Comparison of ENCODE assay signal across 8 cellular contexts in the genomic region with DNA sequence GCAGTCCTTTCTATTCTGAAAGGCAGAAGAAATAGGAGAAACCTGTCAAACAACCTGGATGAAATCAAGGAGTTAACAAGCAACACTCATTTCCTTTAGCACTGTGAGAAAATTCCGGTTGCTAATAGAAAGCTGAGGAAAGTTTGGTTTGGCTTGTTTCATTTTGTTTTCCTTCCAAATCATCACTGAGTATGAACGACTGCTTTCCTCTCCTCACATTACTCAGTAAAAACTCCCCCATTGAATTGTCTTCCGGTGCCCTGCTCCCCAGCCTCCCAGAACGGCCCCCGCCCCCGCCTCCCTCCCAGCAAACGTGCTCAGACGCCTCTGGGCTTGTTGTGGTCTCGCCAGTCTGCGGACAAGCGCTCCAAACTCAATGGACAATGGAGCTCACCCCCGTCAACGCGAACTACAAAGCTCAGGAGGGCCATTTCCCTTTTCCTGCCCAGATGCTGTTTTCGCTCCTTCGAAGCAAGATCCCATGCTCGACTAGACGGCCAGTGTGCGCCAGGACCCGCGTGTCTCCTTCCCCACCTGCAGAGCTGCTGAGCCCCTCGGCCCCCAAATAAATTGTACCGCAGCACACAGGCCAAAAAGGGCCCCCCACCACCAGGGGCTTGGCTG. TPM values are rescaled to one million over a fixed set of nuclear protein-coding genes. Genes with fewer than 3 reads are reported as not detected.
DNase-seq lines count a peak whose midpoint lies in the region; ATAC-seq and TF ChIP-seq lines count a peak whose summit lies in the region.

No MANE protein-coding gene starts in this region.

- H3K4me1 Mint-ChIP-seq in activated naive CD8-positive, alpha-beta T cell treated with anti-CD3 and anti-CD28 coated beads, Interleukin-2, amount 10 ng/mL, durations not matched to agents 7 days and 5 days = peaks cover 34% of the 10 kb centered on the region
- peaks cover 23% of the 10 kb centered on the region for H3K4me1 Mint-ChIP-seq in glutamatergic neuron (ENCODE audit: low read depth, unreplicated experiment)

- ATAC-seq in GM21526 (IDR thresholded peaks at IDR 0.05; ENCODE audit: low FRiP score, unreplicated experiment) (peak; percentile 38), IMR-90 (ENCODE audit: low read depth) (peak; percentile 49), SK-N-SH treated with all-trans-retinoic acid at 6 μM for 48 hours (peak; percentile 70)
- peak; percentile 49 for ATAC-seq in activated naive CD8-positive, alpha-beta T cell treated with anti-CD3 and anti-CD28 coated beads, Interleukin-2, amount 10 ng/mL, durations not matched to agents 7 days and 5 days (ENCODE audit: low read depth)

- dilution Hi-C loops in IMR-90 (cut with HindIII; ENCODE audit: low sequenced_read_pairs, unreplicated experiment) = no loop called here

- peak overlapping the region; percentile 93 for H3K14ac ChIP-seq in IMR-90 (replicated peaks; ENCODE audit: low read depth, low read length)

- H3K9me1 ChIP-seq in IMR-90 (ENCODE audit: insufficient read depth, low read length) = peaks cover 10% of the 10 kb centered on the region

- H2AK9ac ChIP-seq in IMR-90 (replicated peaks; ENCODE audit: low read depth, low read length, poor library complexity) = peak overlapping the region; percentile 98

- H3K79me2 ChIP-seq in osteoblast (ENCODE audit: insufficient read depth, low read length) = peaks cover 46% of the 10 kb centered on the region

- no peaks in the 10 kb centered on the region for H3K9me3 Mint-ChIP-seq in activated naive CD8-positive, alpha-beta T cell treated with anti-CD3 and anti-CD28 coated beads, Interleukin-2, amount 10 ng/mL, durations not matched to agents 7 days and 5 days
- H3K9me3 Mint-ChIP-seq in glutamatergic neuron (ENCODE audit: unreplicated experiment) = peaks cover 19% of the 10 kb centered on the region

- DNase-seq in DMS153 (lab: John Stamatoyannopoulos, UW) (peak; percentile 33), IMR-90 (peak; percentile 73), glutamatergic neuron (peak; percentile 64), osteoblast (ENCODE audit: insufficient read length, low spot score, missing footprints) (peak; percentile 88), transverse colon (peak; percentile 62)
- DNase-seq in activated naive CD8-positive, alpha-beta T cell treated with anti-CD3 and anti-CD28 coated beads, Interleukin-2, amount 10 ng/mL, durations not matched to agents 7 days and 5 days = peak; percentile 65

- H2BK120ac ChIP-seq in IMR-90 (ENCODE audit: low read depth, low read length) = peak overlapping the region; percentile 58; the same call in 1 of the 2 replicates

- WGBS in IMR-90 (ENCODE audit: extremely low coverage in 2 of 2, insufficient read length in 1 of 2), 2 experiments = 0% methylated on average over 11 of the region's 23 CpGs; no CpG with 5 or more reads in 1 of the 2 experiments
- WGBS in transverse colon (ENCODE audit: low coverage in 1 of 2), 2 donors = 0 to 1% methylated on average over 4 to 23 of the region's 23 CpGs

- peak overlapping the region; percentile 85 for H3K4ac ChIP-seq in IMR-90 (ENCODE audit: low read depth, low read length)

- H4K91ac ChIP-seq in IMR-90 (ENCODE audit: insufficient read depth, low read depth, low read length) = peak overlapping the region; percentile 66

- H3K27me3 ChIP-seq in IMR-90 (ENCODE audit: control insufficient read depth, insufficient read depth, low read length) (no peaks in the 10 kb centered on the region), osteoblast (ENCODE audit: insufficient read depth, low read length) (no peaks in the 10 kb centered on the region), transverse colon (no peaks in the 10 kb centered on the region)

- H3K79me1 ChIP-seq in IMR-90 (ENCODE audit: low read depth in 1 of 2, low read length in 2 of 2) = peaks cover 5 to 39% of the 10 kb centered on the region in 2 experiments; a peak in 3 of 4 replicates

- no peak for TF ChIP-seq EP300 in transverse colon (IDR thresholded peaks at IDR 0.05; ENCODE audit: low read depth)

- TF ChIP-seq CTCF in IMR-90 (conservative IDR thresholded peaks at IDR 0.05; ENCODE audit: low read depth, low read length) (no peak), glutamatergic neuron (IDR thresholded peaks at IDR 0.05; ENCODE audit: partially characterized antibody, unreplicated experiment) (no peak), osteoblast (IDR thresholded peaks at IDR 0.05; ENCODE audit: extremely low read depth, low read depth, low read length) (no peak), transverse colon (IDR thresholded peaks at IDR 0.05) (no peak)

- H3K18ac ChIP-seq in IMR-90 (ENCODE audit: low read depth, low read length) = peak overlapping the region; percentile 86

- intact Hi-C loops in IMR-90 (cut with micrococcal nuclease) = loop anchor here (1.0 to 10.0 kb wide), 5 partner anchors 11 to 507 kb away; a partner anchor contains a TSS
- intact Hi-C loops in transverse colon (cut with DNase I; ENCODE audit: low total_unique reads) = loop anchor here (2.0 kb wide), 1 partner anchor 67 kb away; a partner anchor contains a TSS

- H4K20me1 ChIP-seq in IMR-90 (ENCODE audit: insufficient read depth, low read length) (peaks cover 27% of the 10 kb centered on the region; the same call in 1 of the 2 replicates), osteoblast (ENCODE audit: insufficient read depth, low read length) (peaks cover 30% of the 10 kb centered on the region)

- no peaks in the 10 kb centered on the region for H3K4me1 ChIP-seq in IMR-90 (ENCODE audit: control insufficient read depth, insufficient read depth, low read length)
- H3K4me1 ChIP-seq in osteoblast (ENCODE audit: insufficient read depth, low read length) = peaks cover 20% of the 10 kb centered on the region
- H3K4me1 ChIP-seq in transverse colon = peaks cover 6 to 32% (median 23%) of the 10 kb centered on the region in 4 donors

- in situ Hi-C loops in IMR-90 (cut with MboI; ENCODE audit: low sequenced_read_pairs) (no loop called here), transverse colon (cut with MboI; ENCODE audit: low pct_ligation_motif_present in 1 of 4, low pct_unique_long_range_greater_than_20kb in 1 of 4, low sequenced_read_pairs in 3 of 4) (no loop called here)

- H3K36me3 ChIP-seq in IMR-90 (ENCODE audit: control insufficient read depth, insufficient read depth, low read length) = 0 out of 2 replicates have a peak, but pooled peaks cover 2% of the 10 kb centered on the region
- H3K36me3 ChIP-seq in osteoblast (ENCODE audit: insufficient read depth, low read length) = no peaks in the 10 kb centered on the region
- H3K36me3 ChIP-seq in transverse colon = no peaks in the 10 kb centered on the region

- CTCF ChIA-PET in IMR-90 (lab: Yijun Ruan, JAX) = interaction anchor here (0.7 to 1.0 kb wide), 3 partner anchors 11 to 121 kb away, joined by 3 to 4 read pairs (median 3); no protein-coding TSS in a partner anchor

- H3K27ac Mint-ChIP-seq in activated naive CD8-positive, alpha-beta T cell treated with anti-CD3 and anti-CD28 coated beads, Interleukin-2, amount 10 ng/mL, durations not matched to agents 7 days and 5 days = peak overlapping the region; percentile 96
- H3K27ac Mint-ChIP-seq in glutamatergic neuron (ENCODE audit: unreplicated experiment) = peak overlapping the region; percentile 96

- POLR2A ChIA-PET in IMR-90 (lab: Charles Lee; ENCODE audit: unreplicated experiment) = interaction anchor here (1.1 kb wide), 1 partner anchor 11 kb away, joined by 3 read pairs; no protein-coding TSS in a partner anchor
- POLR2A ChIA-PET in activated naive CD8-positive, alpha-beta T cell treated with anti-CD3 and anti-CD28 coated beads, Interleukin-2, amount 10 ng/mL, durations not matched to agents 7 days and 5 days (lab: Charles Lee) = interaction anchor here (0.8 to 3.6 kb wide), 11 partner anchors 9 to 519 kb away, joined by 3 to 47 read pairs (median 4); a partner anchor contains a TSS

- peaks cover 11% of the 10 kb centered on the region for H3K27me3 Mint-ChIP-seq in activated naive CD8-positive, alpha-beta T cell treated with anti-CD3 and anti-CD28 coated beads, Interleukin-2, amount 10 ng/mL, durations not matched to agents 7 days and 5 days
- H3K27me3 Mint-ChIP-seq in glutamatergic neuron (ENCODE audit: unreplicated experiment) = peaks cover 11% of the 10 kb centered on the region

- peak overlapping the region; percentile 92 for H2BK5ac ChIP-seq in IMR-90 (ENCODE audit: low read depth, low read length, poor library complexity, severe bottlenecking)

- no peak for TF ChIP-seq RAD21 in IMR-90 (IDR thresholded peaks at IDR 0.05; ENCODE audit: low read length)

- peak overlapping the region; percentile 93 for H3K4me3 ChIP-seq in IMR-90 (ENCODE audit: insufficient read depth, low read depth, low read length)
- peak overlapping the region; percentile 95 for H3K4me3 ChIP-seq in osteoblast (ENCODE audit: insufficient read depth, low read length)
- peak overlapping the region; percentile 65 to 95 (median 82) for H3K4me3 ChIP-seq in transverse colon

- H3K27ac ChIP-seq in IMR-90 (ENCODE audit: insufficient read depth, low read length) (peak overlapping the region; percentile 78), osteoblast (ENCODE audit: low read depth, low read length) (peak overlapping the region; percentile 70), transverse colon (peak overlapping the region; percentile 83 to 97 (median 90))

- peak overlapping the region; percentile 72 for H3K23ac ChIP-seq in IMR-90 (ENCODE audit: low read depth, low read length)

- no peak overlapping the region; the same call in 2 of the 3 replicates for H2BK15ac ChIP-seq in IMR-90 (ENCODE audit: low read depth, low read length)

- peak overlapping the region; percentile 24 to 59; a peak in 3 of 4 replicates for H4K8ac ChIP-seq in IMR-90 (ENCODE audit: low read depth in 2 of 2, low read length in 2 of 2)

- TF ChIP-seq POLR2A in IMR-90 (IDR thresholded peaks at IDR 0.05; ENCODE audit: low read depth, low read length) (no peak), transverse colon (IDR thresholded peaks at IDR 0.05) (no peak)

- H3K4me2 ChIP-seq in IMR-90 (ENCODE audit: low read depth, low read length) (peak overlapping the region; percentile 95), osteoblast (ENCODE audit: insufficient read depth, low read length) (peak overlapping the region; percentile 95)

- H2AFZ ChIP-seq in IMR-90 (replicated peaks; ENCODE audit: low read length, poor library complexity) (peak overlapping the region; percentile 97), osteoblast (ENCODE audit: low read length) (peak overlapping the region; percentile 48)

- peak overlapping the region; percentile 79 for H3K56ac ChIP-seq in IMR-90 (ENCODE audit: extremely low read depth, insufficient read depth, low read length)

- no TSS peak for BruUV-seq in IMR-90 (replicated peaks; lab: Mats Ljungman, UMichigan)

- H3K9ac ChIP-seq in IMR-90 (ENCODE audit: low read depth, low read length) = peak overlapping the region; percentile 87

- H2BK20ac ChIP-seq in IMR-90 (ENCODE audit: low read depth, low read length) = 0 out of 2 replicates have a peak overlapping the region, but pooled peaks have one; percentile 4

- H2AK5ac ChIP-seq in IMR-90 (ENCODE audit: low read depth, low read length) = peak overlapping the region; percentile 85

- peak overlapping the region; percentile 91 for H3K4me3 Mint-ChIP-seq in activated naive CD8-positive, alpha-beta T cell treated with anti-CD3 and anti-CD28 coated beads, Interleukin-2, amount 10 ng/mL, durations not matched to agents 7 days and 5 days
- peak overlapping the region; percentile 94 for H3K4me3 Mint-ChIP-seq in glutamatergic neuron (ENCODE audit: unreplicated experiment)

- H3K36me3 Mint-ChIP-seq in activated naive CD8-positive, alpha-beta T cell treated with anti-CD3 and anti-CD28 coated beads, Interleukin-2, amount 10 ng/mL, durations not matched to agents 7 days and 5 days = peaks cover 11% of the 10 kb centered on the region
- no peaks in the 10 kb centered on the region for H3K36me3 Mint-ChIP-seq in glutamatergic neuron (ENCODE audit: unreplicated experiment)

- H4K5ac ChIP-seq in IMR-90 (ENCODE audit: low read depth, low read length) = peak overlapping the region; percentile 45

- no peaks in the 10 kb centered on the region for H3K9me3 ChIP-seq in IMR-90 (ENCODE audit: control insufficient read depth, insufficient read depth, low read length)
- H3K9me3 ChIP-seq in osteoblast (ENCODE audit: low read depth, low read length) = no peaks in the 10 kb centered on the region
- H3K9me3 ChIP-seq in transverse colon = no peaks in the 10 kb centered on the region

RNA-seq across cellular contexts. Expression of a gene that starts 0.7 kb away (rescaled TPM):
- total RNA-seq in IMR-90 (2012; rRNA removed) (31.4 and 38.0 TPM in 2 replicates), glutamatergic neuron (ENCODE audit: unreplicated experiment) (46.6 TPM), osteoblast (27.1 and 32.2 TPM in 2 replicates), transverse colon (10 to 100 TPM; 16.1 to 21.0 (median 17.6) TPM)
- polyA plus RNA-seq in IMR-90 (2012; rRNA removed) = 14.5 and 16.0 TPM in 2 replicates
- 8.8 and 10.4 TPM in 2 replicates for polyA plus RNA-seq in IMR-90 (2012; cell fraction: cytosol; rRNA removed)
- 7.2 and 15.5 TPM in 2 replicates for polyA plus RNA-seq in IMR-90 (2012; cell fraction: nucleus; rRNA removed; ENCODE audit: low replicate concordance)
- 10 to 100 TPM; 20.8 to 21.1 TPM for total RNA-seq in activated naive CD8-positive, alpha-beta T cell treated with anti-CD3 and anti-CD28 coated beads, Interleukin-2, amount 10 ng/mL, durations not matched to agents 7 days and 5 days

RNA-seq across cellular contexts. Expression of a gene that starts 11.9 kb away (rescaled TPM):
- total RNA-seq in IMR-90 (2012; rRNA removed) = 5.0 and 6.1 TPM in 2 replicates
- 5.0 and 6.0 TPM in 2 replicates for polyA plus RNA-seq in IMR-90 (2012; rRNA removed)
- 2.1 and 3.4 TPM in 2 replicates for polyA plus RNA-seq in IMR-90 (2012; cell fraction: cytosol; rRNA removed)
- 1.8 and 4.0 TPM in 2 replicates for polyA plus RNA-seq in IMR-90 (2012; cell fraction: nucleus; rRNA removed; ENCODE audit: low replicate concordance)
- 10 to 100 TPM; 39.2 to 40.0 TPM for total RNA-seq in activated naive CD8-positive, alpha-beta T cell treated with anti-CD3 and anti-CD28 coated beads, Interleukin-2, amount 10 ng/mL, durations not matched to agents 7 days and 5 days
- not detected for total RNA-seq in glutamatergic neuron (ENCODE audit: unreplicated experiment)
- 29.3 and 33.0 TPM in 2 replicates for total RNA-seq in osteoblast
- 1 to 10 TPM in 3 of 4 donors, under 1 TPM in 1; 1.00 to 8.6 (median 4.7) TPM for total RNA-seq in transverse colon

Comparison
In these comparisons a context has a peak if more than half of its experiments do, and no peak if none do; other contexts are left out.
1. Peak in every context shown above with its lines: DNase-seq, ATAC-seq, H3K4me3 ChIP-seq and H3K27ac ChIP-seq.
2. DNase-seq: peak in every context shown above with its lines; median percentile 88 in osteoblast; 73 in IMR-90; 65 in activated naive CD8-positive, alpha-beta T cell treated with anti-CD3 and anti-CD28 coated beads, Interleukin-2, amount 10 ng/mL, durations not matched to agents 7 days and 5 days; 64 in glutamatergic neuron; 62 in transverse colon; 33 in DMS153.